19 cellular contexts compared by ENCODE assay signal in genomic region chr20:45840700-45841198, GRCh38. TPM values are rescaled to one million over a fixed set of nuclear protein-coding genes. Genes with fewer than 3 reads are reported as not detected.
DNase-seq lines count a peak whose midpoint lies in the region; ATAC-seq and TF ChIP-seq lines count a peak whose summit lies in the region.
"Had no signal": no experiment of that assay in that cellular context is flagged by ENCODE, and none has a peak within 500 bp of the region (broad histone marks: within the 10 kb centered on the region; RNA-seq: fewer than 3 reads in every experiment).

No MANE protein-coding gene starts in this region.

- H3K9me3 ChIP-seq in body of pancreas = no peaks in the 10 kb centered on the region

- intact Hi-C loops in body of pancreas (cut with DNase I) = no loop called here
- intact Hi-C loops in sciatic nerve (cut with DNase I) = no loop called here

- no peaks in the 10 kb centered on the region for H3K4me1 ChIP-seq in body of pancreas

- no peaks in the 10 kb centered on the region for H3K4me1 Mint-ChIP-seq in activated T-helper 17 cell treated with anti-CD3 and anti-CD28 coated beads, Interleukin-2, amount 50 U/mL, for 72 hours
- H3K4me1 Mint-ChIP-seq: activated CD4-positive, alpha-beta T cell treated with anti-CD3 and anti-CD28 coated beads for 36 hours had no signal

- H3K4me3 Mint-ChIP-seq in activated T-helper 17 cell treated with anti-CD3 and anti-CD28 coated beads, Interleukin-2, amount 50 U/mL, for 72 hours = no peak overlapping the region
- H3K4me3 Mint-ChIP-seq: activated CD4-positive, alpha-beta T cell treated with anti-CD3 and anti-CD28 coated beads for 36 hours; activated naive CD4-positive, alpha-beta T cell treated with anti-CD3 and anti-CD28 coated beads for 36 hours; nephron progenitor cell had no signal

- TF ChIP-seq POLR2A in body of pancreas (IDR thresholded peaks at IDR 0.05) = no peak

- no peak for TF ChIP-seq CTCF in body of pancreas (IDR thresholded peaks at IDR 0.05)

- 94% methylated on average over 24 of the region's 25 CpGs; no CpG with 5 or more reads in 1 of the 2 donors for WGBS in body of pancreas, 2 donors

- no peak overlapping the region for H3K27ac Mint-ChIP-seq in activated T-helper 17 cell treated with anti-CD3 and anti-CD28 coated beads, Interleukin-2, amount 50 U/mL, for 72 hours
- H3K27ac Mint-ChIP-seq: activated CD4-positive, alpha-beta T cell treated with anti-CD3 and anti-CD28 coated beads for 36 hours; activated naive CD4-positive, alpha-beta T cell treated with anti-CD3 and anti-CD28 coated beads for 36 hours had no signal

- H3K27ac ChIP-seq in body of pancreas = no peak overlapping the region
- H3K27ac ChIP-seq: HL-60, PC-9, SK-N-MC had no signal

- no peak overlapping the region for H3K4me3 ChIP-seq in body of pancreas
- H3K4me3 ChIP-seq: GM12878, PC-9, SK-N-MC had no signal

- H3K27me3 ChIP-seq in body of pancreas = no peaks in the 10 kb centered on the region

- no peak for DNase-seq in body of pancreas
- DNase-seq in sciatic nerve (ENCODE audit: low spot score) = no peak
- DNase-seq: activated CD4-positive, alpha-beta T cell treated with anti-CD3 and anti-CD28 coated beads for 36 hours; activated naive CD4-positive, alpha-beta T cell treated with anti-CD3 and anti-CD28 coated beads for 36 hours; glutamatergic neuron; KG1; NCI-H1048; NCI-H526 treated with DMSO at 0.1 percent for 48 hours; nephron progenitor cell; PC-9; stimulated activated CD4-positive, alpha-beta T cell treated with anti-CD3 and anti-CD28 coated beads, Interleukin-1b, Interleukin-23, amount 100 ng/mL, for 48 hours; T1000 had no signal

- H3K36me3 Mint-ChIP-seq in activated T-helper 17 cell treated with anti-CD3 and anti-CD28 coated beads, Interleukin-2, amount 50 U/mL, for 72 hours (ENCODE audit: low read depth) = peaks cover 30% of the 10 kb centered on the region

- peaks cover 3 to 12% of the 10 kb centered on the region in 2 donors for H3K36me3 ChIP-seq in body of pancreas (replicated peaks in 1 of 2; ENCODE audit: insufficient read depth in 1 of 2, low read depth in 2 of 2)

- H3K9me3 Mint-ChIP-seq in activated T-helper 17 cell treated with anti-CD3 and anti-CD28 coated beads, Interleukin-2, amount 50 U/mL, for 72 hours = no peaks in the 10 kb centered on the region
- H3K9me3 Mint-ChIP-seq: activated naive CD4-positive, alpha-beta T cell treated with anti-CD3 and anti-CD28 coated beads for 36 hours; nephron progenitor cell had no signal

- ATAC-seq in body of pancreas (peak; percentile 28), sciatic nerve (peak; percentile 1), GM21619 (IDR thresholded peaks at IDR 0.05; ENCODE audit: unreplicated experiment) (no peak)
- ATAC-seq in activated T-helper 17 cell treated with anti-CD3 and anti-CD28 coated beads, Interleukin-2, amount 50 U/mL, for 72 hours (replicated peaks) = no peak
- ATAC-seq: activated CD4-positive, alpha-beta T cell treated with anti-CD3 and anti-CD28 coated beads for 36 hours; GM12878 had no signal

- H3K27me3 Mint-ChIP-seq in activated T-helper 17 cell treated with anti-CD3 and anti-CD28 coated beads, Interleukin-2, amount 50 U/mL, for 72 hours = no peaks in the 10 kb centered on the region
- H3K27me3 Mint-ChIP-seq: activated CD4-positive, alpha-beta T cell treated with anti-CD3 and anti-CD28 coated beads for 36 hours had no signal

RNA-seq across cellular contexts. Expression of gene SNX21, which starts 7.2 kb away (rescaled TPM):
- 10 to 100 TPM; 42.8 to 46.5 TPM for total RNA-seq in body of pancreas
- 52.6 TPM for total RNA-seq in sciatic nerve
- total RNA-seq in activated T-helper 17 cell treated with anti-CD3 and anti-CD28 coated beads, Interleukin-2, amount 50 U/mL, for 72 hours = 1 to 10 TPM; 2.2 to 2.6 TPM

RNA-seq across cellular contexts. Expression of gene TNNC2, which starts 13.6 kb away (rescaled TPM):
- total RNA-seq in body of pancreas = not detected
- total RNA-seq in sciatic nerve = 0.89 TPM
- under 1 TPM in 1 of 2 donors, not detected in 1; 0.37 TPM for total RNA-seq in activated T-helper 17 cell treated with anti-CD3 and anti-CD28 coated beads, Interleukin-2, amount 50 U/mL, for 72 hours
- total RNA-seq: activated CD4-positive, alpha-beta T cell treated with anti-CD3 and anti-CD28 coated beads for 36 hours; activated naive CD4-positive, alpha-beta T cell treated with anti-CD3 and anti-CD28 coated beads for 36 hours; epithelial cell of proximal tubule; GM12878; PC-9; renal cortical epithelial cell had no signal

RNA-seq across cellular contexts. Expression of gene ACOT8, which starts 16.4 kb away (rescaled TPM):
- 10 to 100 TPM; 36.8 to 42.8 TPM for total RNA-seq in body of pancreas
- 19.7 TPM for total RNA-seq in sciatic nerve
- 10 to 100 TPM; 21.4 to 23.2 TPM for total RNA-seq in activated T-helper 17 cell treated with anti-CD3 and anti-CD28 coated beads, Interleukin-2, amount 50 U/mL, for 72 hours

RNA-seq across cellular contexts. Expression of gene ZSWIM3, which starts 16.7 kb away (rescaled TPM):
- total RNA-seq in body of pancreas (1 to 10 TPM; 1.6 to 2.1 TPM), sciatic nerve (3.8 TPM)
- 1 to 10 TPM; 7.1 to 7.6 TPM for total RNA-seq in activated T-helper 17 cell treated with anti-CD3 and anti-CD28 coated beads, Interleukin-2, amount 50 U/mL, for 72 hours

RNA-seq across cellular contexts. Expression of gene UBE2C, which starts 28.3 kb away (rescaled TPM):
- total RNA-seq in body of pancreas (not detected), sciatic nerve (0.80 TPM)
- total RNA-seq in activated T-helper 17 cell treated with anti-CD3 and anti-CD28 coated beads, Interleukin-2, amount 50 U/mL, for 72 hours = 100 to 1,000 TPM; 209 to 224 TPM

Comparison
In these comparisons a context has a peak if more than half of its experiments do, and no peak if none do; other contexts are left out.
1. ATAC-seq: peak in body of pancreas (single experiment) and sciatic nerve (single experiment); none in GM21619 (single experiment) and activated T-helper 17 cell treated with anti-CD3 and anti-CD28 coated beads, Interleukin-2, amount 50 U/mL, for 72 hours (single experiment).
2. RNA of gene SNX21, which starts 7.2 kb away (total RNA-seq): 52.6 TPM in sciatic nerve (single experiment) and 42.8 to 46.5 TPM in body of pancreas; 2.2 to 2.6 TPM in activated T-helper 17 cell treated with anti-CD3 and anti-CD28 coated beads, Interleukin-2, amount 50 U/mL, for 72 hours; every median in the first group is over 10 times any median in the second.